ENCODE assay signal across 19 cellular contexts in genomic region chrX:154987940-154988339, GRCh38. TPM values are rescaled to one million over a fixed set of nuclear protein-coding genes. Genes with fewer than 3 reads are reported as not detected.
A peak's percentile ranks its signal among the peaks of the same experiment; 100 is the strongest.
DNase-seq lines count a peak whose midpoint lies in the region; ATAC-seq, FAIRE-seq and TF ChIP-seq lines count a peak whose summit lies in the region.
"Had no signal": no experiment of that assay in that cellular context is flagged by ENCODE, and none has a peak within 500 bp of the region (broad histone marks: within the 10 kb centered on the region; RNA-seq: fewer than 3 reads in every experiment).

No MANE protein-coding gene starts in this region.

- H3K9ac ChIP-seq in astrocyte (ENCODE audit: low read length), result no peak overlapping the region
- H3K9ac ChIP-seq: BLaER1, KMS-11 had no signal

- H3K4me1 ChIP-seq in astrocyte (ENCODE audit: insufficient read depth, low read length) (no peaks in the 10 kb centered on the region), testis (no peaks in the 10 kb centered on the region)
- H3K4me1 ChIP-seq: BLaER1 had no signal

- 38 to 61% methylated on average over 3 of the region's 3 CpGs for WGBS in testis, 2 donors

- H3K4me2 ChIP-seq in astrocyte (ENCODE audit: low read length), result no peak overlapping the region
- H3K4me2 ChIP-seq: BLaER1, KMS-11, PC-9 had no signal

- H3K27ac Mint-ChIP-seq in astrocyte (ENCODE audit: unreplicated experiment), result no peak overlapping the region
- H3K27ac Mint-ChIP-seq: CD4-positive, alpha-beta T cell had no signal

- no peaks in the 10 kb centered on the region for H3K36me3 Mint-ChIP-seq in astrocyte (ENCODE audit: low read depth, unreplicated experiment)

- peak; percentile 49 for FAIRE-seq in astrocyte (lab: Jason Lieb, UNC)

- H2AFZ ChIP-seq in astrocyte (ENCODE audit: low read depth, low read length), result no peak overlapping the region
- H2AFZ ChIP-seq: PC-9 had no signal

- H3K27me3 ChIP-seq in astrocyte (ENCODE audit: insufficient read depth, low read length), result no peaks in the 10 kb centered on the region
- H3K27me3 ChIP-seq in testis, result no peaks in the 10 kb centered on the region

- H3K36me3 ChIP-seq in astrocyte (ENCODE audit: insufficient read depth, low read length), result no peaks in the 10 kb centered on the region
- no peaks in the 10 kb centered on the region for H3K36me3 ChIP-seq in testis (ENCODE audit: low read depth, missing control alignments)
- H3K36me3 ChIP-seq: BLaER1 had no signal

- H3K9me3 ChIP-seq in astrocyte (ENCODE audit: insufficient read depth, low read depth, low read length) (no peaks in the 10 kb centered on the region), testis (no peaks in the 10 kb centered on the region)
- H3K9me3 ChIP-seq: BLaER1 had no signal

- TF ChIP-seq POLR2A in testis (IDR thresholded peaks at IDR 0.05), result no peak

- no peaks in the 10 kb centered on the region for H4K20me1 ChIP-seq in astrocyte (ENCODE audit: insufficient read depth, low read length)
- H4K20me1 ChIP-seq: BLaER1 had no signal

- TF ChIP-seq CTCF in LNCaP clone FGC (IDR thresholded peaks at IDR 0.05; ENCODE audit: control insufficient read depth, extremely low read depth, insufficient read depth) (no peak), astrocyte (IDR thresholded peaks at IDR 0.05; ENCODE audit: insufficient read depth, low read depth, low read length) (no peak), testis (IDR thresholded peaks at IDR 0.05) (no peak)

- H3K9me3 Mint-ChIP-seq in astrocyte (ENCODE audit: unreplicated experiment), result no peaks in the 10 kb centered on the region
- H3K9me3 Mint-ChIP-seq: CD4-positive, alpha-beta T cell had no signal

- intact Hi-C loops in testis (cut with DNase I; ENCODE audit: low total_unique reads), result no loop called here

- DNase-seq in LNCaP clone FGC (ENCODE audit: low read depth) (peak; percentile 11), astrocyte (ENCODE audit: low read depth) (no peak), left lobe of liver (ENCODE audit: low spot score) (no peak), testis (peak; percentile 13), DMS79 (lab: John Stamatoyannopoulos, UW) (no peak)
- DNase-seq in central memory CD4-positive, alpha-beta T cell, result no peak
- DNase-seq: CD4-positive, alpha-beta T cell; MV-4-11; NCI-H187 treated with DMSO at 0.1 percent for 48 hours; NCI-H510A treated with DMSO at 0.1 percent for 48 hours; PC-9; SIG-M5 had no signal

- H3K4me1 Mint-ChIP-seq in astrocyte (ENCODE audit: low read depth, unreplicated experiment), result no peaks in the 10 kb centered on the region

- H3K27me3 Mint-ChIP-seq in astrocyte (ENCODE audit: low read depth, unreplicated experiment), result no peaks in the 10 kb centered on the region
- H3K27me3 Mint-ChIP-seq: CD4-positive, alpha-beta T cell had no signal

- peak; percentile 78 for ATAC-seq in left lobe of liver
- no peak for ATAC-seq in activated CD4-positive, CD25-positive, alpha-beta regulatory T cell treated with anti-CD3 and anti-CD28 coated beads, Interleukin-2, amount 50 U/mL, for 24 hours
- ATAC-seq: HCT116, SK-N-SH treated with all-trans-retinoic acid at 6 μM for 48 hours had no signal

- no peaks in the 10 kb centered on the region for H3K79me2 ChIP-seq in astrocyte (ENCODE audit: insufficient read depth, low read length)

- H3K27ac ChIP-seq in astrocyte (ENCODE audit: low read depth, low read length) (no peak overlapping the region), testis (peak overlapping the region; percentile 21 to 36)
- H3K27ac ChIP-seq: BLaER1, HL-60, KMS-11, PC-9, RWPE1 had no signal

- H3K4me3 ChIP-seq in LNCaP clone FGC (ENCODE audit: low read depth, low read length), result no peak overlapping the region
- no peak overlapping the region for H3K4me3 ChIP-seq in astrocyte (ENCODE audit: insufficient read depth, low read depth, low read length)
- H3K4me3 ChIP-seq in testis, result no peak overlapping the region
- H3K4me3 ChIP-seq: BLaER1, PC-9 had no signal

- H3K4me3 Mint-ChIP-seq in astrocyte (ENCODE audit: unreplicated experiment), result no peak overlapping the region
- H3K4me3 Mint-ChIP-seq: CD4-positive, alpha-beta T cell had no signal

RNA-seq across cellular contexts. Expression of gene F8, which starts 34.6 kb away (rescaled TPM):
- 2.5 TPM in 2 replicates for total RNA-seq in astrocyte
- total RNA-seq in left lobe of liver, result 22.6 TPM
- total RNA-seq in testis, result 10 to 100 TPM; 25.0 to 35.2 TPM
- 18.0 TPM for polyA plus RNA-seq in testis (ENCODE audit: insufficient read depth, low read depth, low replicate concordance)

RNA-seq across cellular contexts. Expression of gene FUNDC2, which starts 38.7 kb away (rescaled TPM):
- total RNA-seq in astrocyte (45.8 and 49.5 TPM in 2 replicates), left lobe of liver (26.9 TPM), testis (10 to 100 TPM; 65.0 to 71.7 TPM)
- 104 TPM for polyA plus RNA-seq in testis (ENCODE audit: insufficient read depth, low read depth, low replicate concordance)

Comparison
In these comparisons a context has a peak if more than half of its experiments do, and no peak if none do; other contexts are left out.
1. DNase-seq: peak in LNCaP clone FGC (single experiment) and testis (single experiment); none in astrocyte (single experiment), left lobe of liver (single experiment), central memory CD4-positive, alpha-beta T cell (single experiment) and DMS79 (single experiment).